8 cellular contexts compared by ENCODE assay signal in genomic region chr5:143824851-143825720, GRCh38. TPM values are rescaled to one million over a fixed set of nuclear protein-coding genes. Genes with fewer than 3 reads are reported as not detected.
DNase-seq lines count a peak whose midpoint lies in the region; ATAC-seq and TF ChIP-seq lines count a peak whose summit lies in the region.

No MANE protein-coding gene starts in this region.

- H3K36me3 ChIP-seq in CD8-positive, alpha-beta T cell (ENCODE audit: insufficient read depth, low read length) = no peaks in the 10 kb centered on the region

- no peak overlapping the region for H3K27ac Mint-ChIP-seq in CD8-positive, alpha-beta T cell
- H3K27ac Mint-ChIP-seq in endothelial cell (ENCODE audit: unreplicated experiment) = no peak overlapping the region

- no peak overlapping the region for H3K4me3 ChIP-seq in CD8-positive, alpha-beta T cell (ENCODE audit: low read depth, low read length)

- peak; percentile 95 for TF ChIP-seq CTCF in CD8-positive, alpha-beta T cell (IDR thresholded peaks at IDR 0.05)
- TF ChIP-seq CTCF in endothelial cell (IDR thresholded peaks at IDR 0.05; ENCODE audit: unreplicated experiment) = peak; percentile 86

- H3K36me3 Mint-ChIP-seq in CD8-positive, alpha-beta T cell = no peaks in the 10 kb centered on the region
- H3K36me3 Mint-ChIP-seq in endothelial cell (ENCODE audit: low read depth, unreplicated experiment) = no peaks in the 10 kb centered on the region

- H3K4me1 Mint-ChIP-seq in CD8-positive, alpha-beta T cell (ENCODE audit: low read depth) = peaks cover 9% of the 10 kb centered on the region
- no peaks in the 10 kb centered on the region for H3K4me1 Mint-ChIP-seq in endothelial cell (ENCODE audit: unreplicated experiment)

- ATAC-seq in CD8-positive, alpha-beta T cell = peak; percentile 98
- ATAC-seq in GM19395 (IDR thresholded peaks at IDR 0.05; ENCODE audit: unreplicated experiment) = peak; percentile 65
- peak; percentile 40 for ATAC-seq in HG03558 (IDR thresholded peaks at IDR 0.05; ENCODE audit: extremely low read depth, unreplicated experiment)

- H3K27ac ChIP-seq in CD8-positive, alpha-beta T cell (ENCODE audit: low read depth, low read length) = no peak overlapping the region

- peaks cover 2% of the 10 kb centered on the region for H3K27me3 Mint-ChIP-seq in CD8-positive, alpha-beta T cell (ENCODE audit: low read depth)
- no peaks in the 10 kb centered on the region for H3K27me3 Mint-ChIP-seq in endothelial cell (ENCODE audit: unreplicated experiment)

- no peaks in the 10 kb centered on the region for H3K9me3 Mint-ChIP-seq in CD8-positive, alpha-beta T cell
- no peaks in the 10 kb centered on the region for H3K9me3 Mint-ChIP-seq in endothelial cell (ENCODE audit: unreplicated experiment)

- POLR2A ChIA-PET in CD8-positive, alpha-beta T cell (lab: Charles Lee) = interaction anchor here (1.0 to 1.3 kb wide), 4 partner anchors 366 to 822 kb away, joined by 3 to 7 read pairs (median 4); no protein-coding TSS in a partner anchor

- peak; percentile 64 to 90 (median 80) for DNase-seq in CD8-positive, alpha-beta T cell
- DNase-seq in NCI-H82 treated with DMSO at 0.1 percent for 48 hours (lab: John Stamatoyannopoulos, UW; ENCODE audit: unreplicated experiment) (peak; percentile 79), endothelial cell (ENCODE audit: low spot score) (peak; percentile 92), middle frontal gyrus (ENCODE audit: extremely low spot score, low spot score) (peak; percentile 33)
- peak; percentile 94 for DNase-seq in activated CD8-positive, alpha-beta memory T cell treated with anti-CD3 and anti-CD28 coated beads for 24 hours
- peak; percentile 77 for DNase-seq in stimulated activated CD8-positive, alpha-beta memory T cell treated with anti-CD3 and anti-CD28 coated beads, Interleukin-4, amount 100 ng/mL, for 24 hours (ENCODE audit: low read depth)

- H3K9me3 ChIP-seq in CD8-positive, alpha-beta T cell (ENCODE audit: low read length) = no peaks in the 10 kb centered on the region

- no peaks in the 10 kb centered on the region for H3K4me1 ChIP-seq in CD8-positive, alpha-beta T cell (ENCODE audit: insufficient read depth, low read length)

- intact Hi-C loops in CD8-positive, alpha-beta T cell (cut with DNase I, micrococcal nuclease) = loop anchor here (1.0 to 10.0 kb wide), 17 partner anchors 177 to 1110 kb away; partner anchors contain the start of gene NR3C1 (in 2 of the 2)

- no peaks in the 10 kb centered on the region for H3K27me3 ChIP-seq in CD8-positive, alpha-beta T cell (ENCODE audit: insufficient read depth, low read length)

- H3K4me3 Mint-ChIP-seq in CD8-positive, alpha-beta T cell = no peak overlapping the region
- H3K4me3 Mint-ChIP-seq in endothelial cell (ENCODE audit: unreplicated experiment) = no peak overlapping the region

- CTCF ChIA-PET in CD8-positive, alpha-beta T cell (lab: Charles Lee) = interaction anchor here (0.6 to 5.0 kb wide), 36 partner anchors 8 to 904 kb away, joined by 3 to 29 read pairs (median 3); no protein-coding TSS in a partner anchor

RNA-seq across cellular contexts. Expression of gene HMHB1, which starts 13.1 kb away (rescaled TPM):
- total RNA-seq in CD8-positive, alpha-beta T cell = not detected
- not detected for total RNA-seq in endothelial cell (ENCODE audit: unreplicated experiment)

Comparison
In these comparisons a context has a peak if more than half of its experiments do, and no peak if none do; other contexts are left out.
1. ATAC-seq: peak in every context shown above with its lines; median percentile 98 in CD8-positive, alpha-beta T cell; 65 in GM19395; 40 in HG03558.
2. DNase-seq: peak in every context shown above with its lines; median percentile 94 in activated CD8-positive, alpha-beta memory T cell treated with anti-CD3 and anti-CD28 coated beads for 24 hours; 92 in endothelial cell; 80 in CD8-positive, alpha-beta T cell; 79 in NCI-H82 treated with DMSO at 0.1 percent for 48 hours; 77 in stimulated activated CD8-positive, alpha-beta memory T cell treated with anti-CD3 and anti-CD28 coated beads, Interleukin-4, amount 100 ng/mL, for 24 hours; 33 in middle frontal gyrus.